In genomic region chr14:24329736-24330135, GRCh38 we compare ENCODE assay signal across 10 cellular contexts. TPM values are rescaled to one million over a fixed set of nuclear protein-coding genes. Genes with fewer than 3 reads are reported as not detected.
DNase-seq lines count a peak whose midpoint lies in the region; FAIRE-seq and TF ChIP-seq lines count a peak whose summit lies in the region.
"Had no signal": no experiment of that assay in that cellular context is flagged by ENCODE, and none has a peak within 500 bp of the region (broad histone marks: within the 10 kb centered on the region; RNA-seq: fewer than 3 reads in every experiment).

No MANE protein-coding gene starts in this region.

- H3K4me3 Mint-ChIP-seq in IgD-negative memory B cell = peak overlapping the region in 3 of 4 donors; percentile 51 to 63 (median 58)
- H3K4me3 Mint-ChIP-seq in activated CD4-positive, alpha-beta T cell treated with anti-CD3 and anti-CD28 coated beads, Interleukin-2, amount 10 ng/mL, durations not matched to agents 24 days and 14 days = no peak overlapping the region
- H3K4me3 Mint-ChIP-seq: activated naive CD8-positive, alpha-beta T cell had no signal

- peak; percentile 79 for DNase-seq in activated CD4-positive, alpha-beta T cell treated with anti-CD3 and anti-CD28 coated beads, Interleukin-2, amount 10 ng/mL, durations not matched to agents 24 days and 14 days
- peak; percentile 62 for DNase-seq in central memory CD4-positive, alpha-beta T cell
- peak; percentile 63 for DNase-seq in stimulated activated CD4-positive, alpha-beta T cell treated with anti-CD3 and anti-CD28 coated beads, Interleukin-4, amount 100 ng/mL, for 24 hours
- DNase-seq in foreskin melanocyte (no peak), GM12891 (ENCODE audit: insufficient read length, low spot score) (no peak), NCI-H1105 (lab: John Stamatoyannopoulos, UW) (no peak), NCI-H446 treated with DMSO at 0.1 percent for 48 hours (lab: John Stamatoyannopoulos, UW) (no peak)
- DNase-seq: DND-41 had no signal

- intact Hi-C loops in activated CD4-positive, alpha-beta T cell treated with anti-CD3 and anti-CD28 coated beads, Interleukin-2, amount 10 ng/mL, durations not matched to agents 24 days and 14 days (cut with micrococcal nuclease) = loop anchor here (5.0 kb wide), 1 partner anchor 343 kb away; no protein-coding TSS in a partner anchor

- H3K9me3 Mint-ChIP-seq in IgD-negative memory B cell = no peaks in the 10 kb centered on the region
- H3K9me3 Mint-ChIP-seq in activated CD4-positive, alpha-beta T cell treated with anti-CD3 and anti-CD28 coated beads, Interleukin-2, amount 10 ng/mL, durations not matched to agents 24 days and 14 days = no peaks in the 10 kb centered on the region

- FAIRE-seq in GM12891 (lab: Jason Lieb, UNC) = no peak

- TF ChIP-seq POLR2A in GM12891 (IDR thresholded peaks at IDR 0.05; ENCODE audit: low read depth, low read length) = no peak

- H3K36me3 Mint-ChIP-seq in IgD-negative memory B cell = no peaks in the 10 kb centered on the region
- no peaks in the 10 kb centered on the region for H3K36me3 Mint-ChIP-seq in activated CD4-positive, alpha-beta T cell treated with anti-CD3 and anti-CD28 coated beads, Interleukin-2, amount 10 ng/mL, durations not matched to agents 24 days and 14 days (ENCODE audit: low read depth)
- H3K36me3 Mint-ChIP-seq: activated naive CD8-positive, alpha-beta T cell had no signal

- H3K4me1 Mint-ChIP-seq in IgD-negative memory B cell = peaks cover 6 to 17% (median 15%) of the 10 kb centered on the region in 3 donors
- H3K4me1 Mint-ChIP-seq in activated CD4-positive, alpha-beta T cell treated with anti-CD3 and anti-CD28 coated beads, Interleukin-2, amount 10 ng/mL, durations not matched to agents 24 days and 14 days = peaks cover 50% of the 10 kb centered on the region

- peaks cover 26% of the 10 kb centered on the region for H3K27me3 Mint-ChIP-seq in IgD-negative memory B cell
- H3K27me3 Mint-ChIP-seq in activated CD4-positive, alpha-beta T cell treated with anti-CD3 and anti-CD28 coated beads, Interleukin-2, amount 10 ng/mL, durations not matched to agents 24 days and 14 days = peaks cover 21% of the 10 kb centered on the region

- peak overlapping the region in 1 of 3 donors; percentile 58 for H3K27ac Mint-ChIP-seq in IgD-negative memory B cell
- no peak overlapping the region for H3K27ac Mint-ChIP-seq in activated CD4-positive, alpha-beta T cell treated with anti-CD3 and anti-CD28 coated beads, Interleukin-2, amount 10 ng/mL, durations not matched to agents 24 days and 14 days
- H3K27ac Mint-ChIP-seq: activated naive CD8-positive, alpha-beta T cell had no signal

TF ChIP-seq in GM12891, 5 proteins besides CTCF, POLR2A, EP300 and RAD21:
- TF ChIP-seq POLR2AphosphoS5 (IDR thresholded peaks at IDR 0.05; ENCODE audit: low read depth, low read length) = no peak
- TF ChIP-seq PAX5 (IDR thresholded peaks at IDR 0.05; ENCODE audit: insufficient read depth, low read length, severe bottlenecking) = no peak
- TF ChIP-seq TAF1 (IDR thresholded peaks at IDR 0.05; ENCODE audit: low read depth, low read length) = no peak
- TF ChIP-seq POU2F2 (IDR thresholded peaks at IDR 0.05; ENCODE audit: low read depth, low read length) = no peak
- TF ChIP-seq SPI1 (IDR thresholded peaks at IDR 0.05; ENCODE audit: low read depth, low read length) = no peak

RNA-seq across cellular contexts. Expression of gene ADCY4, which starts 5.1 kb away (rescaled TPM):
- 0.75 TPM for polyA plus RNA-seq in IgD-negative memory B cell
- 1.6 and 2.8 TPM in 2 replicates for total RNA-seq in activated CD4-positive, alpha-beta T cell treated with anti-CD3 and anti-CD28 coated beads, Interleukin-2, amount 10 ng/mL, durations not matched to agents 24 days and 14 days
- 0.30 TPM for polyA plus RNA-seq in GM12891 (2012; ENCODE audit: low read depth, missing spikeins)

RNA-seq across cellular contexts. Expression of gene RIPK3, which starts 10.1 kb away (rescaled TPM):
- 14.8 TPM for polyA plus RNA-seq in IgD-negative memory B cell
- 12.0 and 13.9 TPM in 2 replicates for total RNA-seq in activated CD4-positive, alpha-beta T cell treated with anti-CD3 and anti-CD28 coated beads, Interleukin-2, amount 10 ng/mL, durations not matched to agents 24 days and 14 days
- 4.7 TPM for polyA plus RNA-seq in GM12891 (2012; ENCODE audit: low read depth, missing spikeins)

RNA-seq across cellular contexts. Expression of gene LTB4R, which starts 18.4 kb away (rescaled TPM):
- 2.5 TPM for polyA plus RNA-seq in IgD-negative memory B cell
- total RNA-seq in activated CD4-positive, alpha-beta T cell treated with anti-CD3 and anti-CD28 coated beads, Interleukin-2, amount 10 ng/mL, durations not matched to agents 24 days and 14 days = 12.2 and 14.2 TPM in 2 replicates
- polyA plus RNA-seq in GM12891 (2012; ENCODE audit: low read depth, missing spikeins) = 5.5 TPM

RNA-seq across cellular contexts. Expression of gene LTB4R2, which starts 19.8 kb away (rescaled TPM):
- polyA plus RNA-seq in IgD-negative memory B cell = 0.97 TPM
- 9.6 and 11.0 TPM in 2 replicates for total RNA-seq in activated CD4-positive, alpha-beta T cell treated with anti-CD3 and anti-CD28 coated beads, Interleukin-2, amount 10 ng/mL, durations not matched to agents 24 days and 14 days
- 2.9 TPM for polyA plus RNA-seq in GM12891 (2012; ENCODE audit: low read depth, missing spikeins)

RNA-seq across cellular contexts. Expression of gene CIDEB, which starts 22.0 kb away (rescaled TPM):
- 19.2 TPM for polyA plus RNA-seq in IgD-negative memory B cell
- 21.8 and 22.2 TPM in 2 replicates for total RNA-seq in activated CD4-positive, alpha-beta T cell treated with anti-CD3 and anti-CD28 coated beads, Interleukin-2, amount 10 ng/mL, durations not matched to agents 24 days and 14 days
- polyA plus RNA-seq in GM12891 (2012; ENCODE audit: low read depth, missing spikeins) = 8.8 TPM

Comparison
In these comparisons a context has a peak if more than half of its experiments do, and no peak if none do; other contexts are left out.
1. DNase-seq: peak in activated CD4-positive, alpha-beta T cell treated with anti-CD3 and anti-CD28 coated beads, Interleukin-2, amount 10 ng/mL, durations not matched to agents 24 days and 14 days (single experiment), central memory CD4-positive, alpha-beta T cell (single experiment) and stimulated activated CD4-positive, alpha-beta T cell treated with anti-CD3 and anti-CD28 coated beads, Interleukin-4, amount 100 ng/mL, for 24 hours (single experiment); none in foreskin melanocyte (single experiment), GM12891 (single experiment), NCI-H1105 (single experiment) and NCI-H446 treated with DMSO at 0.1 percent for 48 hours (single experiment).